In genomic region chr13:96819375-96819774, GRCh38 we compare ENCODE assay signal across 26 cellular contexts.
DNase-seq lines count a peak whose midpoint lies in the region; ATAC-seq, FAIRE-seq and TF ChIP-seq lines count a peak whose summit lies in the region.
"Had no signal": no experiment of that assay in that cellular context is flagged by ENCODE, and none has a peak within 500 bp of the region (broad histone marks: within the 10 kb centered on the region; RNA-seq: fewer than 3 reads in every experiment).

No MANE protein-coding gene starts in this region.

- H3K27ac ChIP-seq in A549: no peak overlapping the region
- no peak overlapping the region for H3K27ac ChIP-seq in IMR-90 (ENCODE audit: insufficient read depth, low read length)
- H3K27ac ChIP-seq in H1 (ENCODE audit: low read depth, low read length): no peak overlapping the region
- H3K27ac ChIP-seq in tibial artery: peak overlapping the region; percentile 36 to 45
- no peak overlapping the region for H3K27ac ChIP-seq in upper lobe of right lung
- H3K27ac ChIP-seq: BLaER1 had no signal

- DNase-seq in A549 (ENCODE audit: low read depth in 1 of 2, low spot score in 1 of 2) (no peak), IMR-90 (no peak), H1 (ENCODE audit: low read depth in 1 of 2, low spot score in 2 of 2) (no peak), tibial artery (no peak), upper lobe of right lung (no peak), iPS-NIHi11 (ENCODE audit: low spot score) (no peak), BE2C (no peak)
- DNase-seq: 8988T; AML-193; C1 segment of cervical spinal cord; CD4-positive, alpha-beta memory T cell; CD4-positive, CD25-positive, alpha-beta regulatory T cell; CD8-positive, alpha-beta memory T cell; COR-L47; DMS 273 treated with DMSO at 0.1 percent for 48 hours; DMS153; DMS53; DMS79; DND-41; EL; GDM1 had no signal

- H3K4me2 ChIP-seq in A549: no peak overlapping the region
- no peak overlapping the region for H3K4me2 ChIP-seq in IMR-90 (ENCODE audit: low read depth, low read length)
- H3K4me2 ChIP-seq in H1 (ENCODE audit: insufficient read depth in 1 of 2, low read depth in 2 of 2, low read length in 2 of 2): no peak overlapping the region
- H3K4me2 ChIP-seq: BLaER1 had no signal

- H3K4me3 ChIP-seq in A549 (no peak overlapping the region), IMR-90 (ENCODE audit: insufficient read depth, low read depth, low read length) (no peak overlapping the region), H1 (ENCODE audit: extremely low read depth in 1 of 4, insufficient read depth in 2 of 4, low read depth in 3 of 4, low read length in 4 of 4) (no peak overlapping the region), tibial artery (no peak overlapping the region), upper lobe of right lung (no peak overlapping the region), BE2C (ENCODE audit: low read depth, low read length) (no peak overlapping the region)
- H3K4me3 ChIP-seq: BLaER1, GM12878 had no signal

- H3K79me1 ChIP-seq in IMR-90 (ENCODE audit: low read depth in 1 of 2, low read length in 2 of 2) (no peaks in the 10 kb centered on the region), H1 (ENCODE audit: low read depth, low read length) (no peaks in the 10 kb centered on the region)

- H4K20me1 ChIP-seq in IMR-90 (ENCODE audit: insufficient read depth, low read length) (no peaks in the 10 kb centered on the region), H1 (replicated peaks in 1 of 2; ENCODE audit: control insufficient read depth in 1 of 2, insufficient read depth in 2 of 2, low read length in 2 of 2) (no peaks in the 10 kb centered on the region)
- H4K20me1 ChIP-seq: BLaER1 had no signal

- H3K18ac ChIP-seq in IMR-90 (ENCODE audit: low read depth, low read length) (no peak overlapping the region), H1 (ENCODE audit: extremely low read depth, low read length) (no peak overlapping the region)

- H2AK5ac ChIP-seq in IMR-90 (ENCODE audit: low read depth, low read length): no peak overlapping the region
- H2AK5ac ChIP-seq in H1 (ENCODE audit: low read depth, low read length): no peak overlapping the region

- no peaks in the 10 kb centered on the region for H3K9me1 ChIP-seq in IMR-90 (ENCODE audit: insufficient read depth, low read length)

- H3K23ac ChIP-seq in IMR-90 (ENCODE audit: low read depth, low read length): no peak overlapping the region
- no peak overlapping the region for H3K23ac ChIP-seq in H1 (ENCODE audit: insufficient read length)

- ATAC-seq in A549 (no peak), IMR-90 (ENCODE audit: low read depth) (no peak), upper lobe of right lung (no peak)
- ATAC-seq: GM12878 had no signal

- TF ChIP-seq POLR2A in A549 (IDR thresholded peaks at IDR 0.05; ENCODE audit: low read length) (no peak), IMR-90 (IDR thresholded peaks at IDR 0.05; ENCODE audit: low read depth, low read length) (no peak), H1 (IDR thresholded peaks at IDR 0.05; ENCODE audit: control extremely low read depth in 1 of 2, low read depth in 2 of 2, low read length in 2 of 2) (no peak)

- no peaks in the 10 kb centered on the region for H3K79me2 ChIP-seq in H1 (ENCODE audit: control insufficient read depth in 1 of 2, insufficient read depth in 2 of 2, low read length in 2 of 2)

- H4K8ac ChIP-seq in IMR-90 (ENCODE audit: low read depth in 2 of 2, low read length in 2 of 2) (no peak overlapping the region), H1 (ENCODE audit: extremely low read depth, insufficient read depth, low read length) (no peak overlapping the region)

- no peak overlapping the region for H4K91ac ChIP-seq in IMR-90 (ENCODE audit: insufficient read depth, low read depth, low read length)
- H4K91ac ChIP-seq in H1 (replicated peaks; ENCODE audit: insufficient read length, low read length): no peak overlapping the region

- dilution Hi-C loops in IMR-90 (cut with HindIII; ENCODE audit: low sequenced_read_pairs, unreplicated experiment): no loop called here

- H3K4me1 ChIP-seq in A549 (no peaks in the 10 kb centered on the region), IMR-90 (ENCODE audit: control insufficient read depth, insufficient read depth, low read length) (no peaks in the 10 kb centered on the region), H1 (replicated peaks in 1 of 4; ENCODE audit: control insufficient read depth in 3 of 4, insufficient read depth in 4 of 4, low read length in 3 of 4) (peaks cover 0 to 8% (median 4%) of the 10 kb centered on the region in 4 experiments; a peak in 2 of 7 replicates), tibial artery (peaks cover 0 to 90% (median 46%) of the 10 kb centered on the region in 4 donors), upper lobe of right lung (no peaks in the 10 kb centered on the region), BE2C (peaks cover 6% of the 10 kb centered on the region)
- H3K4me1 ChIP-seq: BLaER1 had no signal

- H2BK20ac ChIP-seq in IMR-90 (ENCODE audit: low read depth, low read length): no peak overlapping the region
- H2BK20ac ChIP-seq in H1 (ENCODE audit: low read length): no peak overlapping the region

- no peak overlapping the region for H2BK12ac ChIP-seq in H1 (ENCODE audit: low read depth, low read length)

- 50% methylated on average over 5 of the region's 5 CpGs for WGBS in A549 (ENCODE audit: missing lambda C conversion rate)
- no CpG with 5 or more reads among the region's 5 CpGs for WGBS in IMR-90 (ENCODE audit: extremely low coverage in 2 of 2, insufficient read length in 1 of 2), 2 experiments
- 93% methylated on average over 5 of the region's 5 CpGs; no CpG with 5 or more reads in 1 of the 2 experiments for WGBS in H1 (ENCODE audit: extremely low coverage in 1 of 2, insufficient coverage in 1 of 2, insufficient read length in 1 of 2, insufficient replicate concordance in 2 of 2, low coverage in 1 of 2, low lambda C conversion rate in 2 of 2, missing lambda C conversion rate in 1 of 2), 2 experiments

- H2BK15ac ChIP-seq in IMR-90 (ENCODE audit: low read depth, low read length): no peak overlapping the region
- no peak overlapping the region for H2BK15ac ChIP-seq in H1 (ENCODE audit: low read length)

- H3K4ac ChIP-seq in IMR-90 (ENCODE audit: low read depth, low read length) (no peak overlapping the region), H1 (replicated peaks; ENCODE audit: insufficient read length, low read depth, low read length) (no peak overlapping the region)

- H3K36me3 ChIP-seq in IMR-90 (ENCODE audit: control insufficient read depth, insufficient read depth, low read length) (no peaks in the 10 kb centered on the region), H1 (ENCODE audit: control insufficient read depth in 2 of 4, insufficient read depth in 4 of 4, low read length in 3 of 4) (no peaks in the 10 kb centered on the region), tibial artery (no peaks in the 10 kb centered on the region), upper lobe of right lung (no peaks in the 10 kb centered on the region), BE2C (no peaks in the 10 kb centered on the region)
- H3K36me3 ChIP-seq: BLaER1 had no signal

- H2AFZ ChIP-seq in IMR-90 (replicated peaks; ENCODE audit: low read length, poor library complexity) (no peak overlapping the region), H1 (ENCODE audit: low read length) (no peak overlapping the region)

- H2BK120ac ChIP-seq in IMR-90 (ENCODE audit: low read depth, low read length): no peak overlapping the region
- H2BK120ac ChIP-seq in H1 (replicated peaks; ENCODE audit: low read depth, low read length): no peak overlapping the region

- no peaks in the 10 kb centered on the region for H3K9me3 ChIP-seq in A549
- H3K9me3 ChIP-seq in IMR-90 (ENCODE audit: control insufficient read depth, insufficient read depth, low read length): no peaks in the 10 kb centered on the region
- no peaks in the 10 kb centered on the region for H3K9me3 ChIP-seq in H1 (ENCODE audit: insufficient read depth in 2 of 2, low read depth in 1 of 2, low read length in 1 of 2)
- no peaks in the 10 kb centered on the region for H3K9me3 ChIP-seq in tibial artery
- H3K9me3 ChIP-seq in upper lobe of right lung: no peaks in the 10 kb centered on the region
- H3K9me3 ChIP-seq in BE2C: no peaks in the 10 kb centered on the region

- no TSS peak for BruUV-seq in IMR-90 (replicated peaks; lab: Mats Ljungman, UMichigan)

- H3K56ac ChIP-seq in IMR-90 (ENCODE audit: extremely low read depth, insufficient read depth, low read length) (no peak overlapping the region), H1 (replicated peaks; ENCODE audit: insufficient read length, low read depth, low read length) (no peak overlapping the region)

- H3K27me3 ChIP-seq in IMR-90 (ENCODE audit: control insufficient read depth, insufficient read depth, low read length) (no peaks in the 10 kb centered on the region), H1 (replicated peaks in 1 of 4; ENCODE audit: control insufficient read depth in 3 of 4, extremely low read depth in 1 of 4, insufficient read depth in 3 of 4, low read length in 3 of 4) (no peaks in the 10 kb centered on the region), tibial artery (no peaks in the 10 kb centered on the region), upper lobe of right lung (no peaks in the 10 kb centered on the region), BE2C (no peaks in the 10 kb centered on the region)
- H3K27me3 ChIP-seq: BLaER1 had no signal

- H2AK9ac ChIP-seq in IMR-90 (replicated peaks; ENCODE audit: low read depth, low read length, poor library complexity): no peak overlapping the region

- intact Hi-C loops in IMR-90 (cut with micrococcal nuclease) (loop anchor here (5.0 kb wide), 1 partner anchor 797 kb away; no protein-coding TSS in a partner anchor), tibial artery (cut with DNase I; ENCODE audit: low total_unique reads) (no loop called here), upper lobe of right lung (cut with DNase I) (no loop called here)

- CTCF ChIA-PET in A549 (lab: Yijun Ruan, JAX) (interaction anchor here (0.6 to 3.4 kb wide), 3 partner anchors 15 to 800 kb away, joined by 3 to 24 read pairs (median 3); no protein-coding TSS in a partner anchor), IMR-90 (lab: Yijun Ruan, JAX) (interaction anchor here (1.1 kb wide), 1 partner anchor 799 kb away, joined by 4 read pairs; no protein-coding TSS in a partner anchor), H1 (lab: Charles Lee; ENCODE audit: partially characterized antibody) (interaction anchor here (0.8 to 3.4 kb wide), 8 partner anchors 14 to 799 kb away, joined by 3 to 36 read pairs (median 4); no protein-coding TSS in a partner anchor)

- no peak overlapping the region for H3K14ac ChIP-seq in IMR-90 (replicated peaks; ENCODE audit: low read depth, low read length)
- no peak overlapping the region for H3K14ac ChIP-seq in H1 (ENCODE audit: insufficient read length)

- no peaks in the 10 kb centered on the region for H3K23me2 ChIP-seq in H1 (ENCODE audit: low read depth, low read length)

- TF ChIP-seq RAD21 in A549 (conservative IDR thresholded peaks at IDR 0.05 in 1 of 2, IDR thresholded peaks at IDR 0.05 in 1 of 2): no peak
- TF ChIP-seq RAD21 in IMR-90 (IDR thresholded peaks at IDR 0.05; ENCODE audit: low read length): no peak
- no peak for TF ChIP-seq RAD21 in H1 (IDR thresholded peaks at IDR 0.05 in 1 of 2, conservative IDR thresholded peaks at IDR 0.05 in 1 of 2; ENCODE audit: low read depth in 2 of 2, low read length in 2 of 2)

- H3K9ac ChIP-seq in IMR-90 (ENCODE audit: low read depth, low read length): no peak overlapping the region
- H3K9ac ChIP-seq in H1 (replicated peaks in 1 of 4; ENCODE audit: extremely low read depth in 1 of 4, low read depth in 3 of 4, low read length in 3 of 4): no peak overlapping the region
- H3K9ac ChIP-seq: BLaER1 had no signal

- FAIRE-seq in A549 (lab: Jason Lieb, UNC) (no peak), H1 (lab: Jason Lieb, UNC) (no peak)
- FAIRE-seq: A204.1, GM12878, GM12892, GM18507 had no signal

- H4K5ac ChIP-seq in IMR-90 (ENCODE audit: low read depth, low read length) (no peak overlapping the region), H1 (ENCODE audit: insufficient read length, low read depth, low read length) (no peak overlapping the region)

- TF ChIP-seq CTCF in A549 (IDR thresholded peaks at IDR 0.05): no peak
- no peak for TF ChIP-seq CTCF in IMR-90 (conservative IDR thresholded peaks at IDR 0.05; ENCODE audit: low read depth, low read length)
- no peak for TF ChIP-seq CTCF in H1 (IDR thresholded peaks at IDR 0.05; ENCODE audit: control extremely low read depth in 1 of 3, insufficient read depth in 1 of 3, low read depth in 1 of 3, low read length in 3 of 3)
- no peak for TF ChIP-seq CTCF in tibial artery (IDR thresholded peaks at IDR 0.05)
- TF ChIP-seq CTCF in upper lobe of right lung (IDR thresholded peaks at IDR 0.05): no peak
- no peak for TF ChIP-seq CTCF in BE2C (IDR thresholded peaks at IDR 0.05; ENCODE audit: low read depth, low read length)

- H2BK5ac ChIP-seq in IMR-90 (ENCODE audit: low read depth, low read length, poor library complexity, severe bottlenecking): no peak overlapping the region
- H2BK5ac ChIP-seq in H1 (ENCODE audit: low read depth, low read length): no peak overlapping the region

- no peak for TF ChIP-seq EP300 in A549 (IDR thresholded peaks at IDR 0.05)
- TF ChIP-seq EP300 in H1 (IDR thresholded peaks at IDR 0.05; ENCODE audit: borderline replicate concordance in 1 of 2, low read depth in 2 of 2, low read length in 2 of 2): no peak

- POLR2A ChIA-PET in A549 (lab: Yijun Ruan, JAX) (no interaction called here), IMR-90 (lab: Charles Lee; ENCODE audit: unreplicated experiment) (no interaction called here), H1 (lab: Charles Lee; ENCODE audit: partially characterized antibody) (no interaction called here)

- in situ Hi-C loops in IMR-90 (cut with MboI; ENCODE audit: low sequenced_read_pairs): loop anchor here (25.0 kb wide), 1 partner anchor 782 kb away; no protein-coding TSS in a partner anchor

Comparison
In these comparisons a context has a peak if more than half of its experiments do, and no peak if none do; other contexts are left out.
1. H3K27ac ChIP-seq: peak in tibial artery (2 of 2); none in A549 (0 of 2), IMR-90 (single experiment), H1 (single experiment) and upper lobe of right lung (single experiment).
2. Of the 18 proteins assayed by ChIP-seq in both H1 and A549: peak only in H1: none; only in A549: none; in both: MAFK; in neither: 17.